Comparison of ENCODE assay signal across 18 cellular contexts in genomic region chrX:77451041-77451440, GRCh38. TPM values are rescaled to one million over a fixed set of nuclear protein-coding genes. Genes with fewer than 3 reads are reported as not detected.
DNase-seq lines count a peak whose midpoint lies in the region; ATAC-seq, FAIRE-seq and TF ChIP-seq lines count a peak whose summit lies in the region.
"Had no signal": no experiment of that assay in that cellular context is flagged by ENCODE, and none has a peak within 500 bp of the region (broad histone marks: within the 10 kb centered on the region; RNA-seq: fewer than 3 reads in every experiment).

No MANE protein-coding gene starts in this region.

- H3K56ac ChIP-seq in IMR-90 (ENCODE audit: extremely low read depth, insufficient read depth, low read length) = no peak overlapping the region

- no peaks in the 10 kb centered on the region for H3K36me3 Mint-ChIP-seq in activated CD8-positive, alpha-beta T cell treated with anti-CD3 and anti-CD28 coated beads for 36 hours (ENCODE audit: low read depth)
- no peaks in the 10 kb centered on the region for H3K36me3 Mint-ChIP-seq in activated CD8-positive, alpha-beta T cell treated with anti-CD3 and anti-CD28 coated beads, Interleukin-2, amount 10 ng/mL, durations not matched to agents 7 days and 5 days (ENCODE audit: low read depth)
- H3K36me3 Mint-ChIP-seq in type B pancreatic cell (no peaks in the 10 kb centered on the region), endodermal cell (ENCODE audit: low read depth) (peaks cover 2% of the 10 kb centered on the region)

- H3K27me3 Mint-ChIP-seq in activated CD8-positive, alpha-beta T cell treated with anti-CD3 and anti-CD28 coated beads for 36 hours = peaks cover 10% of the 10 kb centered on the region
- peaks cover 6% of the 10 kb centered on the region for H3K27me3 Mint-ChIP-seq in activated CD8-positive, alpha-beta T cell treated with anti-CD3 and anti-CD28 coated beads, Interleukin-2, amount 10 ng/mL, durations not matched to agents 7 days and 5 days (ENCODE audit: low read depth)
- peaks cover 48% of the 10 kb centered on the region for H3K27me3 Mint-ChIP-seq in type B pancreatic cell
- peaks cover 20% of the 10 kb centered on the region for H3K27me3 Mint-ChIP-seq in endodermal cell (ENCODE audit: insufficient read depth)

- H4K91ac ChIP-seq in IMR-90 (ENCODE audit: insufficient read depth, low read depth, low read length) = no peak overlapping the region

- H2BK5ac ChIP-seq in IMR-90 (ENCODE audit: low read depth, low read length, poor library complexity, severe bottlenecking) = no peak overlapping the region

- H3K4me1 ChIP-seq in IMR-90 (ENCODE audit: control insufficient read depth, insufficient read depth, low read length) = no peaks in the 10 kb centered on the region
- peaks cover 42% of the 10 kb centered on the region for H3K4me1 ChIP-seq in endothelial cell of umbilical vein (ENCODE audit: control insufficient read depth, extremely low read depth, insufficient read depth, low read length)
- H3K4me1 ChIP-seq in endodermal cell (ENCODE audit: control insufficient read depth, insufficient read depth, low read length) = no peaks in the 10 kb centered on the region
- H3K4me1 ChIP-seq: SJSA1 had no signal

- no peak overlapping the region for H2BK20ac ChIP-seq in IMR-90 (ENCODE audit: low read depth, low read length)

- no peak overlapping the region for H4K8ac ChIP-seq in IMR-90 (ENCODE audit: low read depth in 2 of 2, low read length in 2 of 2)

- WGBS in IMR-90 (ENCODE audit: extremely low coverage in 2 of 2, insufficient read length in 1 of 2), 2 experiments = 20% methylated on average over 1 of the region's 2 CpGs; no CpG with 5 or more reads in 1 of the 2 experiments
- WGBS in endodermal cell (ENCODE audit: insufficient coverage in 1 of 2, insufficient read length in 1 of 2), 2 experiments = 83% methylated on average over 2 of the region's 2 CpGs; no CpG with 5 or more reads in 1 of the 2 experiments

- no peak overlapping the region for H3K18ac ChIP-seq in IMR-90 (ENCODE audit: low read depth, low read length)

- H2AK9ac ChIP-seq in IMR-90 (replicated peaks; ENCODE audit: low read depth, low read length, poor library complexity) = no peak overlapping the region

- H4K20me1 ChIP-seq in IMR-90 (ENCODE audit: insufficient read depth, low read length) (no peaks in the 10 kb centered on the region), endothelial cell of umbilical vein (replicated peaks; ENCODE audit: control insufficient read depth, extremely low read depth, insufficient read depth, low read length) (no peaks in the 10 kb centered on the region)

- H3K9me3 ChIP-seq in IMR-90 (ENCODE audit: control insufficient read depth, insufficient read depth, low read length) = no peaks in the 10 kb centered on the region
- no peaks in the 10 kb centered on the region for H3K9me3 ChIP-seq in endothelial cell of umbilical vein (replicated peaks; ENCODE audit: control insufficient read depth, insufficient read depth, low read length)
- no peaks in the 10 kb centered on the region for H3K9me3 ChIP-seq in endodermal cell (ENCODE audit: control insufficient read depth, low read length)
- H3K9me3 ChIP-seq: SJSA1, transverse colon had no signal

- POLR2A ChIA-PET in activated CD8-positive, alpha-beta T cell treated with anti-CD3 and anti-CD28 coated beads for 36 hours (lab: Charles Lee) = no interaction called here
- POLR2A ChIA-PET in activated CD8-positive, alpha-beta T cell treated with anti-CD3 and anti-CD28 coated beads, Interleukin-2, amount 10 ng/mL, durations not matched to agents 7 days and 5 days (lab: Charles Lee) = no interaction called here
- POLR2A ChIA-PET in IMR-90 (lab: Charles Lee; ENCODE audit: unreplicated experiment) = no interaction called here
- POLR2A ChIA-PET in endothelial cell of umbilical vein (lab: Charles Lee) = no interaction called here

- H3K27me3 ChIP-seq in IMR-90 (ENCODE audit: control insufficient read depth, insufficient read depth, low read length) (peaks cover 6% of the 10 kb centered on the region; the same call in 1 of the 2 replicates), endothelial cell of umbilical vein (ENCODE audit: control insufficient read depth in 2 of 2, insufficient read depth in 2 of 2, low read length in 2 of 2) (no peaks in the 10 kb centered on the region), endodermal cell (ENCODE audit: control insufficient read depth, insufficient read depth, low read length, poor library complexity, severe bottlenecking) (peaks cover 24% of the 10 kb centered on the region)
- H3K27me3 ChIP-seq: SJSA1, transverse colon had no signal

- H3K79me1 ChIP-seq in IMR-90 (ENCODE audit: low read depth in 1 of 2, low read length in 2 of 2) = no peaks in the 10 kb centered on the region

- H2BK120ac ChIP-seq in IMR-90 (ENCODE audit: low read depth, low read length) = no peak overlapping the region

- H3K27ac ChIP-seq in IMR-90 (ENCODE audit: insufficient read depth, low read length) = no peak overlapping the region
- peak overlapping the region; percentile 28 for H3K27ac ChIP-seq in endothelial cell of umbilical vein (ENCODE audit: insufficient read depth, low read depth, low read length)
- H3K27ac ChIP-seq in endodermal cell (ENCODE audit: low read depth, low read length) = no peak overlapping the region
- H3K27ac ChIP-seq: hepatocyte, SJSA1, transverse colon, VCaP had no signal

- H3K4me2 ChIP-seq in IMR-90 (ENCODE audit: low read depth, low read length) = no peak overlapping the region
- H3K4me2 ChIP-seq in endothelial cell of umbilical vein (ENCODE audit: insufficient read depth, low read length) = no peak overlapping the region
- H3K4me2 ChIP-seq: hepatocyte, smooth muscle cell had no signal

- CTCF ChIA-PET in activated CD8-positive, alpha-beta T cell treated with anti-CD3 and anti-CD28 coated beads for 36 hours (lab: Charles Lee) = no interaction called here
- CTCF ChIA-PET in activated CD8-positive, alpha-beta T cell treated with anti-CD3 and anti-CD28 coated beads, Interleukin-2, amount 10 ng/mL, durations not matched to agents 7 days and 5 days (lab: Charles Lee) = no interaction called here
- CTCF ChIA-PET in IMR-90 (lab: Yijun Ruan, JAX) (no interaction called here), endothelial cell of umbilical vein (lab: Charles Lee) (no interaction called here)

- H3K14ac ChIP-seq in IMR-90 (replicated peaks; ENCODE audit: low read depth, low read length) = no peak overlapping the region

- no peaks in the 10 kb centered on the region for H3K9me3 Mint-ChIP-seq in activated CD8-positive, alpha-beta T cell treated with anti-CD3 and anti-CD28 coated beads for 36 hours
- no peaks in the 10 kb centered on the region for H3K9me3 Mint-ChIP-seq in activated CD8-positive, alpha-beta T cell treated with anti-CD3 and anti-CD28 coated beads, Interleukin-2, amount 10 ng/mL, durations not matched to agents 7 days and 5 days (ENCODE audit: insufficient read depth)
- H3K9me3 Mint-ChIP-seq in type B pancreatic cell (no peaks in the 10 kb centered on the region), endodermal cell (peaks cover 53% of the 10 kb centered on the region)

- no peak overlapping the region for H3K9ac ChIP-seq in IMR-90 (ENCODE audit: low read depth, low read length)
- no peak overlapping the region for H3K9ac ChIP-seq in endothelial cell of umbilical vein (replicated peaks; ENCODE audit: extremely low read depth, insufficient read depth, low read length)
- H3K9ac ChIP-seq in endodermal cell (ENCODE audit: extremely low read depth, low read length, poor library complexity, severe bottlenecking) = no peak overlapping the region

- BruUV-seq in IMR-90 (replicated peaks; lab: Mats Ljungman, UMichigan) (no TSS peak), endothelial cell of umbilical vein (replicated peaks; lab: Mats Ljungman, UMichigan) (no TSS peak)

- TF ChIP-seq CTCF in activated CD8-positive, alpha-beta T cell treated with anti-CD3 and anti-CD28 coated beads for 36 hours (IDR thresholded peaks at IDR 0.05) = no peak
- TF ChIP-seq CTCF in IMR-90 (conservative IDR thresholded peaks at IDR 0.05; ENCODE audit: low read depth, low read length) (no peak), endothelial cell of umbilical vein (IDR thresholded peaks at IDR 0.05; ENCODE audit: extremely low read depth in 1 of 2, insufficient read depth in 1 of 2, low read depth in 1 of 2, low read length in 2 of 2) (no peak), type B pancreatic cell (conservative IDR thresholded peaks at IDR 0.05) (no peak), endodermal cell (conservative IDR thresholded peaks at IDR 0.05) (no peak)

- H3K4me3 Mint-ChIP-seq in activated CD8-positive, alpha-beta T cell treated with anti-CD3 and anti-CD28 coated beads for 36 hours = no peak overlapping the region
- H3K4me3 Mint-ChIP-seq in activated CD8-positive, alpha-beta T cell treated with anti-CD3 and anti-CD28 coated beads, Interleukin-2, amount 10 ng/mL, durations not matched to agents 7 days and 5 days = no peak overlapping the region
- H3K4me3 Mint-ChIP-seq in type B pancreatic cell (no peak overlapping the region), endodermal cell (no peak overlapping the region)

- H3K36me3 ChIP-seq in IMR-90 (ENCODE audit: control insufficient read depth, insufficient read depth, low read length) = no peaks in the 10 kb centered on the region
- H3K36me3 ChIP-seq in endothelial cell of umbilical vein (ENCODE audit: control insufficient read depth in 2 of 2, extremely low read depth in 1 of 2, insufficient read depth in 2 of 2, low read length in 2 of 2) = no peaks in the 10 kb centered on the region
- H3K36me3 ChIP-seq in endodermal cell (ENCODE audit: control insufficient read depth, insufficient read depth, low read length) = no peaks in the 10 kb centered on the region
- H3K36me3 ChIP-seq: SJSA1, transverse colon had no signal

- intact Hi-C loops in activated CD8-positive, alpha-beta T cell treated with anti-CD3 and anti-CD28 coated beads for 36 hours (cut with micrococcal nuclease) = no loop called here
- intact Hi-C loops in IMR-90 (cut with micrococcal nuclease) = no loop called here
- intact Hi-C loops in endothelial cell of umbilical vein (cut with micrococcal nuclease) = no loop called here

- TF ChIP-seq POLR2A in IMR-90 (IDR thresholded peaks at IDR 0.05; ENCODE audit: low read depth, low read length) = no peak
- no peak for TF ChIP-seq POLR2A in endothelial cell of umbilical vein (IDR thresholded peaks at IDR 0.05; ENCODE audit: low read depth, low read length)

- dilution Hi-C loops in IMR-90 (cut with HindIII; ENCODE audit: low sequenced_read_pairs, unreplicated experiment) (no loop called here), endothelial cell of umbilical vein (cut with MboI; ENCODE audit: extremely low pct_ligation_motif_present, low sequenced_read_pairs) (no loop called here)

- H3K4me1 Mint-ChIP-seq in activated CD8-positive, alpha-beta T cell treated with anti-CD3 and anti-CD28 coated beads for 36 hours (ENCODE audit: low read depth) = peaks cover 2% of the 10 kb centered on the region
- H3K4me1 Mint-ChIP-seq in activated CD8-positive, alpha-beta T cell treated with anti-CD3 and anti-CD28 coated beads, Interleukin-2, amount 10 ng/mL, durations not matched to agents 7 days and 5 days (ENCODE audit: low read depth) = peaks cover 7% of the 10 kb centered on the region
- H3K4me1 Mint-ChIP-seq in type B pancreatic cell (ENCODE audit: unreplicated experiment) (no peaks in the 10 kb centered on the region), endodermal cell (peaks cover 9% of the 10 kb centered on the region)

- DNase-seq in activated CD8-positive, alpha-beta T cell treated with anti-CD3 and anti-CD28 coated beads for 36 hours = no peak
- DNase-seq in activated CD8-positive, alpha-beta T cell treated with anti-CD3 and anti-CD28 coated beads, Interleukin-2, amount 10 ng/mL, durations not matched to agents 7 days and 5 days = no peak
- DNase-seq in IMR-90 (peak; percentile 52), endothelial cell of umbilical vein (ENCODE audit: low read depth, low spot score) (peak; percentile 39), skeletal muscle cell (ENCODE audit: low read depth) (peak; percentile 34), type B pancreatic cell (ENCODE audit: extremely low spot score, unreplicated experiment) (no peak), endodermal cell (no peak)
- DNase-seq: activated CD8-positive, alpha-beta memory T cell treated with anti-CD3 and anti-CD28 coated beads, Interleukin-2, amount 50 U/mL, for 4 hours; GOT3; NCI-H1436; NCI-H526; transverse colon had no signal

- no peak overlapping the region for H3K27ac Mint-ChIP-seq in activated CD8-positive, alpha-beta T cell treated with anti-CD3 and anti-CD28 coated beads for 36 hours
- H3K27ac Mint-ChIP-seq in activated CD8-positive, alpha-beta T cell treated with anti-CD3 and anti-CD28 coated beads, Interleukin-2, amount 10 ng/mL, durations not matched to agents 7 days and 5 days = no peak overlapping the region
- H3K27ac Mint-ChIP-seq in type B pancreatic cell (no peak overlapping the region), endodermal cell (no peak overlapping the region)

- no peak overlapping the region for H4K5ac ChIP-seq in IMR-90 (ENCODE audit: low read depth, low read length)

- H3K79me2 ChIP-seq in endothelial cell of umbilical vein (ENCODE audit: control insufficient read depth, insufficient read depth, low read length) = peaks cover 40% of the 10 kb centered on the region
- H3K79me2 ChIP-seq: hepatocyte had no signal

- H3K4me3 ChIP-seq in IMR-90 (ENCODE audit: insufficient read depth, low read depth, low read length) (no peak overlapping the region), endothelial cell of umbilical vein (replicated peaks in 1 of 3; ENCODE audit: insufficient read depth in 1 of 3, low read depth in 1 of 3, low read length in 3 of 3) (no peak overlapping the region), skeletal muscle cell (ENCODE audit: low read depth, low read length) (no peak overlapping the region), endodermal cell (ENCODE audit: low read length) (no peak overlapping the region)
- H3K4me3 ChIP-seq: hepatocyte, SJSA1, smooth muscle cell, transverse colon had no signal

- no peak overlapping the region for H2AFZ ChIP-seq in IMR-90 (replicated peaks; ENCODE audit: low read length, poor library complexity)
- no peak overlapping the region for H2AFZ ChIP-seq in endothelial cell of umbilical vein (ENCODE audit: low read depth, low read length)
- H2AFZ ChIP-seq: hepatocyte had no signal

- no peak overlapping the region for H2AK5ac ChIP-seq in IMR-90 (ENCODE audit: low read depth, low read length)

- in situ Hi-C loops in IMR-90 (cut with MboI; ENCODE audit: low sequenced_read_pairs) = no loop called here

- no peak overlapping the region for H3K23ac ChIP-seq in IMR-90 (ENCODE audit: low read depth, low read length)

- no peak for TF ChIP-seq RAD21 in IMR-90 (IDR thresholded peaks at IDR 0.05; ENCODE audit: low read length)

- H3K4ac ChIP-seq in IMR-90 (ENCODE audit: low read depth, low read length) = no peak overlapping the region

- peak; percentile 26 for ATAC-seq in activated CD8-positive, alpha-beta T cell treated with anti-CD3 and anti-CD28 coated beads for 36 hours
- no peak for ATAC-seq in activated CD8-positive, alpha-beta T cell treated with anti-CD3 and anti-CD28 coated beads, Interleukin-2, amount 10 ng/mL, durations not matched to agents 7 days and 5 days
- ATAC-seq in IMR-90 (ENCODE audit: low read depth) = peak; percentile 43
- ATAC-seq in HG02938 (IDR thresholded peaks at IDR 0.05; ENCODE audit: unreplicated experiment) = no peak

- H3K9me1 ChIP-seq in IMR-90 (ENCODE audit: insufficient read depth, low read length) = no peaks in the 10 kb centered on the region
- no peaks in the 10 kb centered on the region for H3K9me1 ChIP-seq in endothelial cell of umbilical vein (replicated peaks; ENCODE audit: control insufficient read depth, extremely low read depth, insufficient read depth, low read length)

- H2BK15ac ChIP-seq in IMR-90 (ENCODE audit: low read depth, low read length) = no peak overlapping the region

- peak; percentile 77 for FAIRE-seq in endothelial cell of umbilical vein (lab: Jason Lieb, UNC)
- FAIRE-seq: A204.1 had no signal

RNA-seq across cellular contexts. Expression of gene FGF16, which starts 3.9 kb away (rescaled TPM):
- not detected for total RNA-seq in activated CD8-positive, alpha-beta T cell treated with anti-CD3 and anti-CD28 coated beads for 36 hours
- total RNA-seq in activated CD8-positive, alpha-beta T cell treated with anti-CD3 and anti-CD28 coated beads, Interleukin-2, amount 10 ng/mL, durations not matched to agents 7 days and 5 days = not detected
- total RNA-seq in IMR-90 (2012; rRNA removed) (not detected in 2 replicates), endothelial cell of umbilical vein (3.1 and 5.1 TPM in 2 replicates), type B pancreatic cell (ENCODE audit: low replicate concordance) (not detected in 2 replicates), endodermal cell (1 to 10 TPM in 1 of 2 donors, under 1 TPM in 1; 0.27 to 2.6 TPM)
- polyA plus RNA-seq in IMR-90 (2012; rRNA removed) (not detected in 2 replicates), endothelial cell of umbilical vein (3.1 and 3.8 TPM in 2 replicates)
- not detected in 2 replicates for polyA plus RNA-seq in IMR-90 (2012; cell fraction: cytosol; rRNA removed)
- not detected in 2 replicates for polyA plus RNA-seq in IMR-90 (2012; cell fraction: nucleus; rRNA removed; ENCODE audit: low replicate concordance)
- polyA plus RNA-seq in endothelial cell of umbilical vein (2011; cell fraction: cytosol; rRNA removed) = 3.1 TPM in 2 replicates
- polyA plus RNA-seq in endothelial cell of umbilical vein (2011; cell fraction: nucleus; rRNA removed) = 1.7 and 1.9 TPM in 2 replicates
- 10.5 and 10.9 TPM in 2 replicates for polyA plus RNA-seq in endothelial cell of umbilical vein (2012)
- 1.4 and 1.6 TPM in 2 replicates for polyA minus RNA-seq in endothelial cell of umbilical vein
- not detected for polyA minus RNA-seq in endothelial cell of umbilical vein (2011; cell fraction: cytosol; rRNA and poly(A)+ RNA removed)
- polyA minus RNA-seq in endothelial cell of umbilical vein (2011; cell fraction: nucleus; rRNA and poly(A)+ RNA removed) = 1.4 and 1.8 TPM in 2 replicates
- polyA plus RNA-seq in endodermal cell (2013, experiment 1 of 2) = not detected
- polyA plus RNA-seq in endodermal cell (2013, experiment 2 of 2) = not detected
- total RNA-seq: SJSA1, smooth muscle cell, transverse colon had no signal
- polyA plus RNA-seq: hepatocyte, smooth muscle cell had no signal

Comparison
In these comparisons a context has a peak if more than half of its experiments do, and no peak if none do; other contexts are left out.
1. ATAC-seq: peak in activated CD8-positive, alpha-beta T cell treated with anti-CD3 and anti-CD28 coated beads for 36 hours (single experiment) and IMR-90 (single experiment); none in activated CD8-positive, alpha-beta T cell treated with anti-CD3 and anti-CD28 coated beads, Interleukin-2, amount 10 ng/mL, durations not matched to agents 7 days and 5 days (single experiment) and HG02938 (single experiment).
2. DNase-seq: peak in IMR-90 (single experiment), endothelial cell of umbilical vein (single experiment) and skeletal muscle cell (single experiment); none in activated CD8-positive, alpha-beta T cell treated with anti-CD3 and anti-CD28 coated beads for 36 hours (single experiment), activated CD8-positive, alpha-beta T cell treated with anti-CD3 and anti-CD28 coated beads, Interleukin-2, amount 10 ng/mL, durations not matched to agents 7 days and 5 days (single experiment), type B pancreatic cell (single experiment) and endodermal cell (single experiment).